Comparison of ENCODE assay signal across 1 cellular context in genomic region chr6:31659649-31660223, GRCh38.
TF ChIP-seq lines count a peak whose summit lies in the region.

No MANE protein-coding gene starts in this region.

TF ChIP-seq in endothelial cell of umbilical vein, 7 proteins besides CTCF, POLR2A, EP300 and RAD21:
- TF ChIP-seq MAX (IDR thresholded peaks at IDR 0.05; ENCODE audit: insufficient read depth, insufficient read length) (no peak), JUN (IDR thresholded peaks at IDR 0.05; ENCODE audit: borderline replicate concordance, insufficient read depth, insufficient read length, low read depth) (no peak), GATA2 (IDR thresholded peaks at IDR 0.05; ENCODE audit: insufficient read depth, insufficient read length, low read depth, low read length) (no peak), FOS (IDR thresholded peaks at IDR 0.05; ENCODE audit: borderline replicate concordance, insufficient read depth, low read length) (no peak), POLR2AphosphoS5 (IDR thresholded peaks at IDR 0.05; ENCODE audit: insufficient read depth, low read depth, low read length) (no peak), MYC (IDR thresholded peaks at IDR 0.05; ENCODE audit: low read depth, low read length) (no peak), EZH2 (IDR thresholded peaks at IDR 0.05; ENCODE audit: borderline replicate concordance, low read depth, low read length, severe bottlenecking) (no peak)
TF ChIP-seq in endothelial cell of umbilical vein: peak in this region for 0.
